ENCODE assay signal across 8 cellular contexts in the genomic region with DNA sequence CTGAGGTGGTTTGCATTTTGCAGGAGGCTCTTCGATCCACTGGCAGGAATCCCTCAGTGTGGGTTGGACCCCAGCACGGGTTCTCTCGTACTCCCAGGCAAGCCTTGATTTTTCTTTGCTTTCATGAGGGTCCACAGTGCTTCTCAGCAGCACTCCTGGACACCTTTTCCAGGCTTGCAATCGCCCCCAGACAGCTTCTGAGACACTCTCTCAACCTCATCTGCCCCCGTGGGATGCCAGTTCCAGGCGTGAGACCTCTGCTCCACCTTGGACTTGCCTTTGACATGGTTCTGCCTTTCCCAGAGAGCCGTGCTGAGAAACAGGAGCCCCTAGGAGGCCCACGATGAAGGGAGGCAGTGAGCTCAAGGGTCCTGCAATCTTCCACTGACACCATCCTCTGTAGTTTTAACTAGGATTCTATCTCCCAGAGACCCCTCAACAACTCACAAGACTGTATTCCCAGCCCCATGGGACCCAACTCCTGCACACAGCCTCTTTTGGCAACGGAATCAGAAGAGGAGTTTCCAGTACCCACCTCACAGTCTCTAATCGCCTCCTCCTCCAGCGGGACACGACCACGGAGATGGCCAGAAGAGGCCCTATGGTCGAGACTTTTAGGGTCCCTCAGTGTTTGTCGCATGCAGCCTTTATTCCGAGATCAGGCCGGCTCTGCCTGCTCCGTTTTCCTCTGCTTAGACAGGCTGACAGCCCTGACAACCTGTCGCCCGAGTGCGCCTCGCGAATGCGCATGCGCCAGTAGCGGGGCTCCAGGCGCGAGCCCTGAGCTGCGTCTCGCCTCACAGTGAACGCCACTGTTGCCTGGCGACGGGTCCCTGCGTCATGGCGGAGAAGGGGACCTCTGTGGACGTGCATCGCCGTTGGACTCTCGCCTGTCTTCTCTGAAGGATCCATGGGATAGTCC. TPM values are rescaled to one million over a fixed set of nuclear protein-coding genes. Genes with fewer than 3 reads are reported as not detected.
A peak's percentile ranks its signal among the peaks of the same experiment; 100 is the strongest.
DNase-seq lines count a peak whose midpoint lies in the region; ATAC-seq and TF ChIP-seq lines count a peak whose summit lies in the region.

No MANE protein-coding gene starts in this region.

- ATAC-seq in HG03280 (IDR thresholded peaks at IDR 0.05; ENCODE audit: unreplicated experiment) (peak; percentile 50), gastrocnemius medialis (peak; percentile 47 to 54), GM21367 (IDR thresholded peaks at IDR 0.05; ENCODE audit: unreplicated experiment) (no peak)

- H3K9me3 ChIP-seq in adipocyte (ENCODE audit: control insufficient read depth, low read length) (peaks cover 2% of the 10 kb centered on the region), gastrocnemius medialis (no peaks in the 10 kb centered on the region)

- H3K36me3 ChIP-seq in adipocyte (ENCODE audit: control insufficient read depth, insufficient read depth, low read length, severe bottlenecking) (no peaks in the 10 kb centered on the region), gastrocnemius medialis (no peaks in the 10 kb centered on the region)

- H3K9ac ChIP-seq in adipocyte (ENCODE audit: low read length): no peak overlapping the region

- intact Hi-C loops in gastrocnemius medialis (cut with DNase I; ENCODE audit: low total_unique reads): no loop called here

- H3K4me3 ChIP-seq in adipocyte (ENCODE audit: low read length): peak overlapping the region; percentile 68
- H3K4me3 ChIP-seq in iPS-11a (ENCODE audit: low read depth, low read length): peak overlapping the region; percentile 33
- H3K4me3 ChIP-seq in gastrocnemius medialis: peak overlapping the region in 3 of 4 donors; percentile 46 to 49 (median 47)

- H3K27me3 ChIP-seq in adipocyte (replicated peaks; ENCODE audit: control insufficient read depth, insufficient read depth, low read length) (peaks cover 23% of the 10 kb centered on the region), gastrocnemius medialis (peaks cover 0 to 4% (median 0%) of the 10 kb centered on the region in 3 donors)

- in situ Hi-C loops in gastrocnemius medialis (cut with MboI; ENCODE audit: low sequenced_read_pairs in 4 of 4): no loop called here

- no peak overlapping the region for H3K27ac ChIP-seq in gastrocnemius medialis

- H3K4me1 ChIP-seq in adipocyte (ENCODE audit: control insufficient read depth, insufficient read depth, low read length) (peaks cover under 1% of the 10 kb centered on the region), gastrocnemius medialis (no peaks in the 10 kb centered on the region)

- DNase-seq in T follicular helper cell (ENCODE audit: low read depth): peak; percentile 65
- DNase-seq in adipocyte (ENCODE audit: low read depth): no peak
- DNase-seq in gastrocnemius medialis: no peak
- no peak for DNase-seq in RKO (ENCODE audit: low spot score)
- DNase-seq in Kasumi-1 (lab: John Stamatoyannopoulos, UW): no peak

- TF ChIP-seq CTCF in gastrocnemius medialis (IDR thresholded peaks at IDR 0.05 in 4 of 5, conservative IDR thresholded peaks at IDR 0.05 in 1 of 5): no peak

- no peak for TF ChIP-seq POLR2A in gastrocnemius medialis (IDR thresholded peaks at IDR 0.05)

RNA-seq across cellular contexts. Expression of gene ZNF273, which starts 26.0 kb away (rescaled TPM):
- 1 to 10 TPM in 3 of 4 donors, under 1 TPM in 1; 0.29 to 9.3 (median 2.3) TPM for total RNA-seq in gastrocnemius medialis
